In genomic region chr12:115264605-115265004, GRCh38 we compare ENCODE assay signal across 31 cellular contexts.
"Had no signal": no experiment of that assay in that cellular context is flagged by ENCODE, and none has a peak within 500 bp of the region (broad histone marks: within the 10 kb centered on the region; RNA-seq: fewer than 3 reads in every experiment).

No MANE protein-coding gene starts in this region.

- DNase-seq: natural killer cell; occipital lobe; ovary; posterior cingulate gyrus; psoas muscle; right cardiac atrium; spleen; stimulated activated CD4-positive, alpha-beta T cell treated with anti-CD3 and anti-CD28 coated beads, Interleukin-12 subunit alpha, Interleukin-12 subunit beta, amount 100 ng/mL, for 4 hours; stimulated activated CD4-positive, alpha-beta T cell treated with anti-CD3 and anti-CD28 coated beads, Interleukin-1b, Interleukin-23, amount 100 ng/mL, for 48 hours; stimulated activated CD4-positive, alpha-beta T cell treated with anti-CD3 and anti-CD28 coated beads, Interleukin-4, amount 100 ng/mL, for 1 hour; stimulated activated CD4-positive, alpha-beta T cell treated with anti-CD3 and anti-CD28 coated beads, Interleukin-4, amount 100 ng/mL, for 4 hours; stimulated activated CD8-positive, alpha-beta memory T cell treated with anti-CD3 and anti-CD28 coated beads, Interleukin-4, amount 100 ng/mL, for 48 hours; stimulated activated naive CD4-positive, alpha-beta T cell; stimulated activated naive CD8-positive, alpha-beta T cell treated with anti-CD3 and anti-CD28 coated beads, Interleukin-15, amount 100 ng/mL, for 72 hours; stimulated activated naive CD8-positive, alpha-beta T cell treated with anti-CD3 and anti-CD28 coated beads, Interleukin-15, Interleukin-2, amounts not matched to agents 100 U/mL and 50 U/mL, for 24 hours; substantia nigra; testis; tibial artery; transverse colon; upper lobe of right lung; uterus had no signal

- H3K4me1 Mint-ChIP-seq: natural killer cell; neural progenitor cell; stimulated activated memory B cell treated with anti-CD40 and anti-IgM and Interleukin-4, amounts not matched to agents 10 μg/mL and 1 μg/mL and 100 μg/mL, for 72 hours; stimulated activated naive CD8-positive, alpha-beta T cell treated with anti-CD3 and anti-CD28 coated beads, Interleukin-15, amount 100 ng/mL, for 72 hours had no signal

- H3K36me3 ChIP-seq: neural progenitor cell, ovary, spleen, suprapubic skin, tibial artery, transverse colon, upper lobe of right lung, uterus had no signal

- H3K4me3 ChIP-seq: neural progenitor cell, ovary, psoas muscle, skin epidermis, smooth muscle cell, spleen, suprapubic skin, testis, tibial artery, transverse colon, upper lobe of right lung, uterus had no signal

- ATAC-seq: natural killer cell; psoas muscle; right cardiac atrium; sciatic nerve; stimulated activated memory B cell treated with anti-CD40 and anti-IgM and Interleukin-4, amounts not matched to agents 10 μg/mL and 1 μg/mL and 100 μg/mL, for 72 hours; stimulated activated naive CD8-positive, alpha-beta T cell treated with anti-CD3 and anti-CD28 coated beads, Interleukin-15, amount 100 ng/mL, for 72 hours; stimulated activated naive CD8-positive, alpha-beta T cell treated with anti-CD3 and anti-CD28 coated beads, Interleukin-15, Interleukin-2, amounts not matched to agents 100 U/mL and 50 U/mL, for 24 hours; upper lobe of right lung had no signal

- H3K9ac ChIP-seq: neural progenitor cell, parathyroid adenoma had no signal

- H3K27me3 ChIP-seq: neural progenitor cell, ovary, spleen, suprapubic skin, testis, tibial artery, transverse colon, upper lobe of right lung, uterus had no signal

- H3K4me3 Mint-ChIP-seq: natural killer cell; nephron; neural progenitor cell; stimulated activated memory B cell treated with anti-CD40 and anti-IgM and Interleukin-4, amounts not matched to agents 10 μg/mL and 1 μg/mL and 100 μg/mL, for 72 hours; stimulated activated naive CD8-positive, alpha-beta T cell treated with anti-CD3 and anti-CD28 coated beads, Interleukin-15, amount 100 ng/mL, for 72 hours; type B pancreatic cell had no signal

- H3K27ac Mint-ChIP-seq: natural killer cell; nephron; neural progenitor cell; progenitor cell of endocrine pancreas; stimulated activated memory B cell treated with anti-CD40 and anti-IgM and Interleukin-4, amounts not matched to agents 10 μg/mL and 1 μg/mL and 100 μg/mL, for 72 hours; stimulated activated naive CD8-positive, alpha-beta T cell treated with anti-CD3 and anti-CD28 coated beads, Interleukin-15, amount 100 ng/mL, for 72 hours; type B pancreatic cell had no signal

- H3K27ac ChIP-seq: neural progenitor cell, ovary, parathyroid adenoma, psoas muscle, skin epidermis, spleen, suprapubic skin, testis, tibial artery, transverse colon, upper lobe of right lung, uterus had no signal

- H3K27me3 Mint-ChIP-seq: stimulated activated memory B cell treated with anti-CD40 and anti-IgM and Interleukin-4, amounts not matched to agents 10 μg/mL and 1 μg/mL and 100 μg/mL, for 72 hours; stimulated activated naive CD8-positive, alpha-beta T cell treated with anti-CD3 and anti-CD28 coated beads, Interleukin-15, amount 100 ng/mL, for 72 hours; type B pancreatic cell had no signal

- H3K9me3 ChIP-seq: ovary, psoas muscle, spleen, suprapubic skin, testis, tibial artery, transverse colon, upper lobe of right lung, uterus had no signal

- H3K9me3 Mint-ChIP-seq: nephron, neural progenitor cell, type B pancreatic cell had no signal

- H3K79me2 ChIP-seq: parathyroid adenoma had no signal

- H3K36me3 Mint-ChIP-seq: natural killer cell; neural progenitor cell; stimulated activated memory B cell treated with anti-CD40 and anti-IgM and Interleukin-4, amounts not matched to agents 10 μg/mL and 1 μg/mL and 100 μg/mL, for 72 hours; type B pancreatic cell had no signal

- H2AFZ ChIP-seq: neural progenitor cell, parathyroid adenoma had no signal

- H3K4me2 ChIP-seq: neural progenitor cell, smooth muscle cell had no signal

- H3K4me1 ChIP-seq: neural progenitor cell, parathyroid adenoma, psoas muscle, spleen, testis, uterus had no signal
